Comparison of ENCODE assay signal across 12 cellular contexts in the genomic region with DNA sequence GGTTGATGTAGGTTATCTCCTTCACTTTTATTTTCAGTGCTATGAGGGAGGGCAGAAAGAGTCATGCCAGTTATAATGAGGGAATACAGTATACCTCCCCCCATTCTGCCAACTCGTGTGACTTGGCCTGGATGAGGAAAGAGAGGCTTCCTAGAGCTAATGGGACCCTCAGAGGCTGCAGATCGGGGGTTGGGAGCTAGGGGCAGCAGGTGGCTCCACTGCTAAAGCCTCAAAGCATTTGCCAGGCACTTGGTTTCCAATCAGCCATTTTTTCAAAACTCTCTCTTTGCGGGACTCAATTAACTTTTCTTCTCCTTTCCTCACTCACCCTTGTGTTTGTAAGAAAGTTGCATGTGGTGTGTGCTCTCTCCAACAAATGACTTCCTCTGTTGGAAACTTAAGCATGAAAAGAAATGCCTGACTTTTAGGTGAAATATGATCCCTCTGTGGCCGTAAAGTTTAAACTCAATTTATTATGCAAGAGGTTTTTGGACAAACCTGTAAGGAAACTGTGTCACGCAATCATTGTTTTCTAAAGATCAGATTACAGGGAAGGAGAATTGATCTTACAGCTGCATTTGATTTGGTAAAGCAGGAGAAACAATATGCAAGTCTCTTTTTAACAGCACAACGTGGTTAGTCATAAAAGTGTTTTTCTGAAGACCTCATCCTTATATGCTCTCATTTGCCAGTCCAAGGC. TPM values are rescaled to one million over a fixed set of nuclear protein-coding genes. Genes with fewer than 3 reads are reported as not detected.
DNase-seq lines count a peak whose midpoint lies in the region; TF ChIP-seq lines count a peak whose summit lies in the region.
"Had no signal": no experiment of that assay in that cellular context is flagged by ENCODE, and none has a peak within 500 bp of the region (broad histone marks: within the 10 kb centered on the region; RNA-seq: fewer than 3 reads in every experiment).

No MANE protein-coding gene starts in this region.

- H3K27ac ChIP-seq in ectodermal cell (ENCODE audit: insufficient read depth, low read depth, low read length, poor library complexity, severe bottlenecking) (peak overlapping the region; percentile 11), neuronal stem cell (replicated peaks; ENCODE audit: low read length) (peak overlapping the region; percentile 62)
- H3K27ac ChIP-seq: esophagus squamous epithelium had no signal

- H3K4me1 ChIP-seq in ectodermal cell (ENCODE audit: control insufficient read depth, insufficient read depth, low read length) (peaks cover 34% of the 10 kb centered on the region), neuronal stem cell (ENCODE audit: control insufficient read depth in 2 of 2, insufficient read depth in 1 of 2, low read depth in 1 of 2, low read length in 2 of 2) (peaks cover 5 to 17% of the 10 kb centered on the region in 2 donors), Caco-2 (no peaks in the 10 kb centered on the region)
- H3K4me1 ChIP-seq: esophagus squamous epithelium had no signal

- no peak overlapping the region for H2AFZ ChIP-seq in neuronal stem cell (ENCODE audit: low read length)

- no peaks in the 10 kb centered on the region for H3K4me1 Mint-ChIP-seq in Caco-2 (ENCODE audit: low read depth, unreplicated experiment)
- H3K4me1 Mint-ChIP-seq: activated B cell treated with CpG ODN at 0.5 μM for 24 hours had no signal

- WGBS in ectodermal cell, 2 experiments = 57% methylated on average over 6 of the region's 6 CpGs
- no CpG with 5 or more reads among the region's 6 CpGs for WGBS in neuronal stem cell (ENCODE audit: extremely low coverage in 2 of 2, insufficient read length in 2 of 2, insufficient replicate concordance in 1 of 2), 2 donors

- no peak overlapping the region for H4K8ac ChIP-seq in neuronal stem cell (ENCODE audit: low read depth, low read length)

- no peak overlapping the region for H3K4me3 ChIP-seq in ectodermal cell (ENCODE audit: insufficient read depth, low read depth, low read length)
- no peak overlapping the region for H3K4me3 ChIP-seq in neuronal stem cell (ENCODE audit: low read length in 2 of 2)
- H3K4me3 ChIP-seq in Caco-2 (ENCODE audit: low read depth, low read length) = no peak overlapping the region
- H3K4me3 ChIP-seq: esophagus squamous epithelium had no signal

- H2BK12ac ChIP-seq in neuronal stem cell (ENCODE audit: low read length) = no peak overlapping the region

- H3K23ac ChIP-seq in neuronal stem cell (ENCODE audit: low read depth, low read length, poor library complexity) = no peak overlapping the region

- no peaks in the 10 kb centered on the region for H3K27me3 ChIP-seq in ectodermal cell (ENCODE audit: control insufficient read depth, insufficient read depth, low read length, poor library complexity, severe bottlenecking)
- H3K27me3 ChIP-seq in neuronal stem cell (ENCODE audit: control insufficient read depth in 3 of 3, insufficient read depth in 3 of 3, low read depth in 1 of 3, low read length in 3 of 3) = no peaks in the 10 kb centered on the region
- no peaks in the 10 kb centered on the region for H3K27me3 ChIP-seq in Caco-2 (replicated peaks; ENCODE audit: control insufficient read depth, insufficient read depth, low read length)

- no peak overlapping the region for H3K14ac ChIP-seq in neuronal stem cell (ENCODE audit: low read length)

- no peak overlapping the region for H3K18ac ChIP-seq in neuronal stem cell (ENCODE audit: low read length)

- H3K9me3 ChIP-seq in ectodermal cell (ENCODE audit: control insufficient read depth, low read length) (no peaks in the 10 kb centered on the region), neuronal stem cell (replicated peaks in 1 of 2; ENCODE audit: control insufficient read depth in 2 of 2, insufficient read depth in 1 of 2, low read depth in 1 of 2, low read length in 2 of 2) (peaks cover 0 to 12% of the 10 kb centered on the region in 2 donors), Caco-2 (no peaks in the 10 kb centered on the region)

- peaks cover 3% of the 10 kb centered on the region for H3K27me3 Mint-ChIP-seq in Caco-2 (ENCODE audit: insufficient read depth, unreplicated experiment)

- H3K4me2 ChIP-seq in neuronal stem cell (ENCODE audit: insufficient read depth, low read length, poor library complexity, severe bottlenecking) = no peak overlapping the region

- H3K9ac ChIP-seq in neuronal stem cell (ENCODE audit: low read depth, low read length, poor library complexity) = no peak overlapping the region

- no peaks in the 10 kb centered on the region for H3K36me3 Mint-ChIP-seq in Caco-2 (ENCODE audit: insufficient read depth, unreplicated experiment)

- BruUV-seq in Caco-2 (replicated peaks; lab: Mats Ljungman, UMichigan) = no TSS peak

- no peak overlapping the region for H3K27ac Mint-ChIP-seq in Caco-2 (ENCODE audit: unreplicated experiment)
- H3K27ac Mint-ChIP-seq: activated B cell treated with CpG ODN at 0.5 μM for 24 hours had no signal

- intact Hi-C loops in Caco-2 (cut with micrococcal nuclease; ENCODE audit: unreplicated experiment) = no loop called here

- H3K4ac ChIP-seq in neuronal stem cell (ENCODE audit: low read length) = no peak overlapping the region

- H3K4me3 Mint-ChIP-seq in Caco-2 (ENCODE audit: unreplicated experiment) = no peak overlapping the region
- H3K4me3 Mint-ChIP-seq: activated B cell treated with CpG ODN at 0.5 μM for 24 hours had no signal

- H3K9me3 Mint-ChIP-seq in Caco-2 (ENCODE audit: unreplicated experiment) = no peaks in the 10 kb centered on the region

- H2BK5ac ChIP-seq in neuronal stem cell (ENCODE audit: low read length) = no peak overlapping the region

- CTCF ChIA-PET in Caco-2 (lab: Charles Lee) = no interaction called here

- POLR2A ChIA-PET in Caco-2 (lab: Charles Lee) = no interaction called here

- TF ChIP-seq CTCF in Caco-2 (IDR thresholded peaks at IDR 0.05; ENCODE audit: insufficient read depth in 1 of 2, low read depth in 1 of 2, low read length in 1 of 2, severe bottlenecking in 1 of 2, unreplicated experiment in 1 of 2) = no peak

- H3K36me3 ChIP-seq in ectodermal cell (ENCODE audit: control insufficient read depth, insufficient read depth, low read length) (peaks cover 20% of the 10 kb centered on the region), neuronal stem cell (replicated peaks in 1 of 2; ENCODE audit: control insufficient read depth in 2 of 2, insufficient read depth in 2 of 2, low read length in 2 of 2) (peaks cover 23 to 68% of the 10 kb centered on the region in 2 donors), Caco-2 (ENCODE audit: control insufficient read depth, insufficient read depth, low read length) (no peaks in the 10 kb centered on the region)
- H3K36me3 ChIP-seq: esophagus squamous epithelium had no signal

- no peak overlapping the region for H4K91ac ChIP-seq in neuronal stem cell (ENCODE audit: low read depth, low read length, poor library complexity)

- no peak overlapping the region for H2BK15ac ChIP-seq in neuronal stem cell (ENCODE audit: low read length)

- no peaks in the 10 kb centered on the region for H3K79me1 ChIP-seq in neuronal stem cell (ENCODE audit: low read depth, low read length)

- H2AK5ac ChIP-seq in neuronal stem cell (ENCODE audit: low read depth, low read length) = no peak overlapping the region

- no peak overlapping the region for H2BK120ac ChIP-seq in neuronal stem cell (ENCODE audit: low read depth, low read length)

- DNase-seq in GM04503 (ENCODE audit: low read depth) (peak; percentile 44), M059J (ENCODE audit: low read depth) (peak; percentile 76), neuronal stem cell (ENCODE audit: low spot score) (no peak), inferior parietal cortex (ENCODE audit: extremely low spot score) (no peak), Caco-2 (no peak), NCI-H526 treated with DMSO at 0.1 percent for 48 hours (lab: John Stamatoyannopoulos, UW) (no peak)
- DNase-seq in stimulated activated CD8-positive, alpha-beta memory T cell treated with anti-CD3 and anti-CD28 coated beads, Interleukin-4, amount 100 ng/mL, for 48 hours = no peak
- DNase-seq: activated B cell treated with CpG ODN at 0.5 μM for 24 hours; activated T-cell treated with anti-CD3 and anti-CD28 coated beads, Interleukin-2, amount 50 U/mL, for 48 hours; esophagus squamous epithelium; NCI-H1105 had no signal

RNA-seq across cellular contexts. Expression of a gene that starts 7.0 kb away (rescaled TPM):
- total RNA-seq in M059J (2014; rRNA removed; shearing (Covaris generic)) = 11.1 and 11.9 TPM in 2 replicates
- 261 TPM for polyA plus RNA-seq in ectodermal cell (2013, experiment 1 of 4)
- polyA plus RNA-seq in ectodermal cell (2013, experiment 2 of 4) = 349 TPM
- 273 TPM for polyA plus RNA-seq in ectodermal cell (2013, experiment 3 of 4)
- 302 TPM for polyA plus RNA-seq in ectodermal cell (2013, experiment 4 of 4)
- 425 TPM for polyA plus RNA-seq in neuronal stem cell (2013, experiment 1 of 2)
- 420 TPM for polyA plus RNA-seq in neuronal stem cell (2013, experiment 2 of 2)
- not detected in 2 replicates for total RNA-seq in Caco-2 (2022)
- total RNA-seq: activated B cell treated with CpG ODN at 0.5 μM for 24 hours had no signal

RNA-seq across cellular contexts. Expression of a gene that starts 22.0 kb away (rescaled TPM):
- total RNA-seq in M059J (2014; rRNA removed; shearing (Covaris generic)) = 1.2 TPM in 1 of 2 replicates, not detected in the other
- 17.6 TPM for polyA plus RNA-seq in ectodermal cell (2013, experiment 1 of 4)
- polyA plus RNA-seq in ectodermal cell (2013, experiment 2 of 4) = 17.6 TPM
- 19.0 TPM for polyA plus RNA-seq in ectodermal cell (2013, experiment 3 of 4)
- polyA plus RNA-seq in ectodermal cell (2013, experiment 4 of 4) = 22.7 TPM
- polyA plus RNA-seq in neuronal stem cell (2013, experiment 1 of 2) = 22.7 TPM
- polyA plus RNA-seq in neuronal stem cell (2013, experiment 2 of 2) = 22.6 TPM
- not detected in 2 replicates for total RNA-seq in Caco-2 (2022)
- total RNA-seq: activated B cell treated with CpG ODN at 0.5 μM for 24 hours had no signal

Comparison
In these comparisons a context has a peak if more than half of its experiments do, and no peak if none do; other contexts are left out.
1. DNase-seq: peak in GM04503 (single experiment) and M059J (single experiment); none in neuronal stem cell (single experiment), stimulated activated CD8-positive, alpha-beta memory T cell treated with anti-CD3 and anti-CD28 coated beads, Interleukin-4, amount 100 ng/mL, for 48 hours (single experiment), inferior parietal cortex (single experiment), Caco-2 (0 of 2) and NCI-H526 treated with DMSO at 0.1 percent for 48 hours (single experiment).
2. RNA of a gene that starts 7.0 kb away (total RNA-seq): 11.1 to 11.9 TPM in M059J; not detected in Caco-2; every median in the first group is over 10 times any median in the second.